Comparison of ENCODE assay signal across 17 cellular contexts in the genomic region with DNA sequence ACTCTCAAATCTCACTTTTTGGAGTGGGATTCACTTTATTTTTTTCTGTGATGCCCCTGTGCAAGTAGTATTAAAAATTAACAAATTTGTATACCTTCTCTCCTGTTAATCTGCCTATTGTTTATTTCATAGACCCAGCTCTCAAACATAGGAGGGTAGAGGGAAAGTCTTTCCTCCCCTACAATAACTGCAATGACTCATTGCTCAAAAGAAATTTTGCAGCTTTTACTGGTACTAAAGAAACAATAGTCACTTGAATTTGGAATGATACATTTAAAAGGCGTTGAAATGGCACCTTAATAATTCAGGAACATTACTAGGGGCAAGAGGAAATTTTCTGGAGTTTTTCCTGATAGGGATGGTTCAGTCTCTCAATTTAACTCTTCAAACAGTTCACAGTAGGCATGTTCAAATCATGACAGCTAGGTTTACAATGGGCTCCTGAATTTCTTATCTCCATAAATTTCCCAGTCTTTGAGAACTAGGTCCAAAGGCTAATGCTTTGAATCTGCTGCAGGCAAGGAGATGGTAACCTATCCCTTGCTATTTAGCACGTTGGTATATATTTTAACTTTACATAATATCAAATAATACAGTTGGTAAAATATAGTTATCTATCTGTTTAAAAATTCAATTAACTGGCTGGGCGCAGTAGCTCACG.
A peak's percentile ranks its signal among the peaks of the same experiment; 100 is the strongest.
DNase-seq lines count a peak whose midpoint lies in the region; ATAC-seq, FAIRE-seq and TF ChIP-seq lines count a peak whose summit lies in the region.
"Had no signal": no experiment of that assay in that cellular context is flagged by ENCODE, and none has a peak within 500 bp of the region (broad histone marks: within the 10 kb centered on the region; RNA-seq: fewer than 3 reads in every experiment).

No MANE protein-coding gene starts in this region.

- no peak overlapping the region for H3K4me3 ChIP-seq in HUES64 (ENCODE audit: low read length)
- H3K4me3 ChIP-seq in iPS-18a (ENCODE audit: low read length) = no peak overlapping the region
- no peak overlapping the region for H3K4me3 ChIP-seq in small intestine (ENCODE audit: low read depth in 1 of 2, low read length in 2 of 2)
- no peak overlapping the region for H3K4me3 ChIP-seq in pancreas
- H3K4me3 ChIP-seq: A549 had no signal

- DNase-seq in small intestine (peak; percentile 8), hippocampal formation (lab: John Stamatoyannopoulos, UW) (no peak), activated gamma-delta T cell treated with Interleukin-2 at 50 U/mL for 16 hours (no peak), pancreas (no peak)
- DNase-seq: CD8-positive, alpha-beta T cell; COR-L47; DMS153; EL; KBM-7 had no signal

- TF ChIP-seq CTCF in VCaP (conservative IDR thresholded peaks at IDR 0.05) = no peak
- TF ChIP-seq CTCF in pancreas (IDR thresholded peaks at IDR 0.05) = no peak

- no peak for ATAC-seq in pancreas
- ATAC-seq: A549; CD8-positive, alpha-beta T cell had no signal

- FAIRE-seq in small intestine (lab: Jason Lieb, UNC) (no peak), pancreas (lab: Jason Lieb, UNC) (no peak)
- FAIRE-seq: A549, D721Med, G401.6, GM12891, H54 had no signal

- H3K27ac ChIP-seq in HUES64 (ENCODE audit: low read depth, low read length) (0 out of 2 replicates have a peak overlapping the region, but pooled peaks have one; percentile 22), VCaP (peak overlapping the region; percentile 47; the same call in 1 of the 2 replicates), iPS-18a (ENCODE audit: low read length) (peak overlapping the region; percentile 39), small intestine (ENCODE audit: low read depth in 1 of 2, low read length in 1 of 2) (no peak overlapping the region), pancreas (no peak overlapping the region)
- H3K27ac ChIP-seq: A549 had no signal

- H3K27me3 ChIP-seq in HUES64 (ENCODE audit: insufficient read depth, low read length) (no peaks in the 10 kb centered on the region), iPS-18a (ENCODE audit: control insufficient read depth, insufficient read depth, low read length) (no peaks in the 10 kb centered on the region), small intestine (ENCODE audit: control insufficient read depth in 2 of 2, insufficient read depth in 2 of 2, low read length in 2 of 2) (no peaks in the 10 kb centered on the region), pancreas (no peaks in the 10 kb centered on the region)

- intact Hi-C loops in pancreas (cut with DNase I) = no loop called here

- H3K9me3 ChIP-seq in HUES64 (ENCODE audit: insufficient read depth, low read depth, low read length) (no peaks in the 10 kb centered on the region), iPS-18a (ENCODE audit: control insufficient read depth, low read depth, low read length) (no peaks in the 10 kb centered on the region), small intestine (ENCODE audit: control insufficient read depth, low read depth) (no peaks in the 10 kb centered on the region), pancreas (no peaks in the 10 kb centered on the region)
- H3K9me3 ChIP-seq: A549 had no signal

- 96% methylated on average over 3 of the region's 4 CpGs for WGBS in HUES64
- WGBS in small intestine, 3 donors = 47 to 79% (median 57%) methylated on average over 4 of the region's 4 CpGs
- 90 to 96% methylated on average over 4 of the region's 4 CpGs for WGBS in pancreas, 2 donors

- H3K9ac ChIP-seq in HUES64 (ENCODE audit: low read depth, low read length) (no peak overlapping the region), iPS-18a (ENCODE audit: low read length) (no peak overlapping the region)

- peaks cover 34% of the 10 kb centered on the region for H3K36me3 ChIP-seq in HUES64 (ENCODE audit: insufficient read depth, low read length)
- H3K36me3 ChIP-seq in iPS-18a (ENCODE audit: control insufficient read depth, low read depth, low read length) = peaks cover 25% of the 10 kb centered on the region
- no peaks in the 10 kb centered on the region for H3K36me3 ChIP-seq in small intestine (ENCODE audit: control insufficient read depth in 2 of 2, insufficient read depth in 2 of 2, low read length in 2 of 2)
- no peaks in the 10 kb centered on the region for H3K36me3 ChIP-seq in pancreas

- H3K4me1 ChIP-seq in HUES64 (ENCODE audit: insufficient read depth, low read length) = peaks cover 20% of the 10 kb centered on the region
- peaks cover 23% of the 10 kb centered on the region for H3K4me1 ChIP-seq in iPS-18a (ENCODE audit: control insufficient read depth, low read depth, low read length)
- no peaks in the 10 kb centered on the region for H3K4me1 ChIP-seq in small intestine (ENCODE audit: control insufficient read depth in 2 of 2, insufficient read depth in 1 of 2, low read depth in 1 of 2, low read length in 1 of 2)
- no peaks in the 10 kb centered on the region for H3K4me1 ChIP-seq in pancreas
- H3K4me1 ChIP-seq: A549 had no signal

Comparison
In these comparisons a context has a peak if more than half of its experiments do, and no peak if none do; other contexts are left out.
1. H3K27ac ChIP-seq: peak in HUES64 (single experiment), VCaP (single experiment) and iPS-18a (single experiment); none in small intestine (0 of 2) and pancreas (0 of 4).